In genomic region chr10:49752584-49752983, GRCh38 we compare ENCODE assay signal across 23 cellular contexts. TPM values are rescaled to one million over a fixed set of nuclear protein-coding genes. Genes with fewer than 3 reads are reported as not detected.
DNase-seq lines count a peak whose midpoint lies in the region; ATAC-seq, FAIRE-seq and TF ChIP-seq lines count a peak whose summit lies in the region.
"Had no signal": no experiment of that assay in that cellular context is flagged by ENCODE, and none has a peak within 500 bp of the region (broad histone marks: within the 10 kb centered on the region; RNA-seq: fewer than 3 reads in every experiment).

No MANE protein-coding gene starts in this region.

- H2BK120ac ChIP-seq in neuronal stem cell (ENCODE audit: low read depth, low read length) = no peak overlapping the region

- H3K27me3 Mint-ChIP-seq in endodermal cell (ENCODE audit: insufficient read depth) = no peaks in the 10 kb centered on the region
- H3K27me3 Mint-ChIP-seq in activated T-helper 17 cell treated with anti-CD3 and anti-CD28 coated beads, Interleukin-2, amount 50 U/mL, for 72 hours = peaks cover 11% of the 10 kb centered on the region

- no peak overlapping the region for H3K4ac ChIP-seq in neuronal stem cell (ENCODE audit: low read length)

- H2AK5ac ChIP-seq in neuronal stem cell (ENCODE audit: low read depth, low read length) = no peak overlapping the region

- ATAC-seq in GM18861 (IDR thresholded peaks at IDR 0.05; ENCODE audit: unreplicated experiment) = no peak
- no peak for ATAC-seq in Right ventricle myocardium superior (ENCODE audit: poor library complexity)
- no peak for ATAC-seq in activated T-helper 17 cell treated with anti-CD3 and anti-CD28 coated beads, Interleukin-2, amount 50 U/mL, for 72 hours (replicated peaks)
- ATAC-seq: A549 had no signal

- H3K36me3 ChIP-seq in endodermal cell (ENCODE audit: control insufficient read depth, insufficient read depth, low read length) (no peaks in the 10 kb centered on the region), neuronal stem cell (replicated peaks in 1 of 2; ENCODE audit: control insufficient read depth in 2 of 2, insufficient read depth in 2 of 2, low read length in 2 of 2) (no peaks in the 10 kb centered on the region)
- H3K36me3 ChIP-seq: BLaER1 treated with 17β-estradiol and CSF1 and Interleukin-3, amounts not matched to agents 10 nM and 100 nM had no signal

- H4K8ac ChIP-seq in neuronal stem cell (ENCODE audit: low read depth, low read length) = no peak overlapping the region

- peak overlapping the region; percentile 66 for H3K14ac ChIP-seq in neuronal stem cell (ENCODE audit: low read length)

- H3K4me2 ChIP-seq in neuronal stem cell (ENCODE audit: insufficient read depth, low read length, poor library complexity, severe bottlenecking) = no peak overlapping the region
- H3K4me2 ChIP-seq: A549; BLaER1 treated with 17β-estradiol and CSF1 and Interleukin-3, amounts not matched to agents 10 nM and 100 nM had no signal

- no peak overlapping the region for H2AFZ ChIP-seq in neuronal stem cell (ENCODE audit: low read length)

- no peak overlapping the region for H2BK15ac ChIP-seq in neuronal stem cell (ENCODE audit: low read length)

- no peak overlapping the region for H3K23ac ChIP-seq in neuronal stem cell (ENCODE audit: low read depth, low read length, poor library complexity)

- H3K9me3 Mint-ChIP-seq in endodermal cell = no peaks in the 10 kb centered on the region
- no peaks in the 10 kb centered on the region for H3K9me3 Mint-ChIP-seq in activated T-helper 17 cell treated with anti-CD3 and anti-CD28 coated beads, Interleukin-2, amount 50 U/mL, for 72 hours
- H3K9me3 Mint-ChIP-seq: CD4-positive, alpha-beta T cell; CD8-positive, alpha-beta memory T cell had no signal

- no peak overlapping the region for H2BK5ac ChIP-seq in neuronal stem cell (ENCODE audit: low read length)

- H3K27ac ChIP-seq in endodermal cell (ENCODE audit: low read depth, low read length) (no peak overlapping the region), neuronal stem cell (replicated peaks; ENCODE audit: low read length) (no peak overlapping the region)
- H3K27ac ChIP-seq: A549; BLaER1 treated with 17β-estradiol and CSF1 and Interleukin-3, amounts not matched to agents 10 nM and 100 nM had no signal

- H3K9me3 ChIP-seq in endodermal cell (ENCODE audit: control insufficient read depth, low read length) (no peaks in the 10 kb centered on the region), neuronal stem cell (replicated peaks in 1 of 2; ENCODE audit: control insufficient read depth in 2 of 2, insufficient read depth in 1 of 2, low read depth in 1 of 2, low read length in 2 of 2) (no peaks in the 10 kb centered on the region)
- H3K9me3 ChIP-seq: A549; BE2C; BLaER1 treated with 17β-estradiol and CSF1 and Interleukin-3, amounts not matched to agents 10 nM and 100 nM had no signal

- H3K4me1 ChIP-seq in endodermal cell (ENCODE audit: control insufficient read depth, insufficient read depth, low read length) (peaks cover 6% of the 10 kb centered on the region), neuronal stem cell (ENCODE audit: control insufficient read depth in 2 of 2, insufficient read depth in 1 of 2, low read depth in 1 of 2, low read length in 2 of 2) (no peaks in the 10 kb centered on the region)
- H3K4me1 ChIP-seq: A549; BLaER1 treated with 17β-estradiol and CSF1 and Interleukin-3, amounts not matched to agents 10 nM and 100 nM had no signal

- no peak overlapping the region for H3K9ac ChIP-seq in endodermal cell (ENCODE audit: extremely low read depth, low read length, poor library complexity, severe bottlenecking)
- H3K9ac ChIP-seq in neuronal stem cell (ENCODE audit: low read depth, low read length, poor library complexity) = no peak overlapping the region
- H3K9ac ChIP-seq: BLaER1 treated with 17β-estradiol and CSF1 and Interleukin-3, amounts not matched to agents 10 nM and 100 nM had no signal

- H3K36me3 Mint-ChIP-seq in endodermal cell (ENCODE audit: low read depth) = no peaks in the 10 kb centered on the region
- H3K36me3 Mint-ChIP-seq in activated T-helper 17 cell treated with anti-CD3 and anti-CD28 coated beads, Interleukin-2, amount 50 U/mL, for 72 hours (ENCODE audit: low read depth) = no peaks in the 10 kb centered on the region
- H3K36me3 Mint-ChIP-seq: CD14-positive monocyte; CD8-positive, alpha-beta memory T cell had no signal

- no peak overlapping the region for H4K91ac ChIP-seq in neuronal stem cell (ENCODE audit: low read depth, low read length, poor library complexity)

- no peak overlapping the region for H3K27ac Mint-ChIP-seq in endodermal cell
- H3K27ac Mint-ChIP-seq in activated T-helper 17 cell treated with anti-CD3 and anti-CD28 coated beads, Interleukin-2, amount 50 U/mL, for 72 hours = no peak overlapping the region
- H3K27ac Mint-ChIP-seq: CD14-positive monocyte; CD4-positive, alpha-beta T cell; CD8-positive, alpha-beta memory T cell had no signal

- H3K27me3 ChIP-seq in endodermal cell (ENCODE audit: control insufficient read depth, insufficient read depth, low read length, poor library complexity, severe bottlenecking) (no peaks in the 10 kb centered on the region), neuronal stem cell (ENCODE audit: control insufficient read depth in 3 of 3, insufficient read depth in 3 of 3, low read depth in 1 of 3, low read length in 3 of 3) (no peaks in the 10 kb centered on the region)
- H3K27me3 ChIP-seq: BE2C; BLaER1 treated with 17β-estradiol and CSF1 and Interleukin-3, amounts not matched to agents 10 nM and 100 nM had no signal

- no peak overlapping the region for H3K18ac ChIP-seq in neuronal stem cell (ENCODE audit: low read length)

- H2BK12ac ChIP-seq in neuronal stem cell (ENCODE audit: low read length) = no peak overlapping the region

- TF ChIP-seq CTCF in D721Med (IDR thresholded peaks at IDR 0.05; ENCODE audit: insufficient read depth, missing control alignments) (no peak), endodermal cell (conservative IDR thresholded peaks at IDR 0.05) (no peak)

- peaks cover 9% of the 10 kb centered on the region for H3K4me1 Mint-ChIP-seq in endodermal cell
- H3K4me1 Mint-ChIP-seq in activated T-helper 17 cell treated with anti-CD3 and anti-CD28 coated beads, Interleukin-2, amount 50 U/mL, for 72 hours = no peaks in the 10 kb centered on the region
- H3K4me1 Mint-ChIP-seq: CD14-positive monocyte; CD8-positive, alpha-beta memory T cell had no signal

- no peak overlapping the region for H3K4me3 Mint-ChIP-seq in endodermal cell
- no peak overlapping the region for H3K4me3 Mint-ChIP-seq in activated T-helper 17 cell treated with anti-CD3 and anti-CD28 coated beads, Interleukin-2, amount 50 U/mL, for 72 hours
- H3K4me3 Mint-ChIP-seq: CD14-positive monocyte; CD4-positive, alpha-beta T cell; CD8-positive, alpha-beta memory T cell had no signal

- 97 to 100% methylated on average over 4 to 7 of the region's 7 CpGs for WGBS in endodermal cell (ENCODE audit: insufficient coverage in 1 of 2, insufficient read length in 1 of 2), 2 experiments
- no CpG with 5 or more reads among the region's 7 CpGs for WGBS in neuronal stem cell (ENCODE audit: extremely low coverage in 2 of 2, insufficient read length in 2 of 2, insufficient replicate concordance in 1 of 2), 2 donors

- intact Hi-C loops in Right ventricle myocardium superior (cut with DNase I) = no loop called here

- FAIRE-seq in D721Med (lab: Jason Lieb, UNC) = no peak
- FAIRE-seq: A549, GM12891, GM18507, H54 had no signal

- DNase-seq in D721Med (ENCODE audit: insufficient read length, low spot score) (peak; percentile 5), endodermal cell (peak; percentile 17), neuronal stem cell (ENCODE audit: low spot score) (no peak), Right ventricle myocardium superior (no peak)
- DNase-seq: 8988T; ACHN; AML-193; BE2C; CD4-positive, alpha-beta T cell; CD8-positive, alpha-beta memory T cell; DMS53; DMS79 treated with DMSO at 0.1 percent for 48 hours; GF-D8; GOT3; HCEC 1CT had no signal

- H3K4me3 ChIP-seq in endodermal cell (ENCODE audit: low read length) (no peak overlapping the region), neuronal stem cell (ENCODE audit: low read length in 2 of 2) (no peak overlapping the region)
- H3K4me3 ChIP-seq: A549; BLaER1 treated with 17β-estradiol and CSF1 and Interleukin-3, amounts not matched to agents 10 nM and 100 nM had no signal

- H3K79me1 ChIP-seq in neuronal stem cell (ENCODE audit: low read depth, low read length) = no peaks in the 10 kb centered on the region

RNA-seq across cellular contexts. Expression of gene OGDHL, which starts 9.5 kb away (rescaled TPM):
- total RNA-seq in endodermal cell (10 to 100 TPM; 13.0 to 14.6 TPM), Right ventricle myocardium superior (1.8 TPM)
- 7.3 TPM for polyA plus RNA-seq in endodermal cell (2013, experiment 1 of 2)
- polyA plus RNA-seq in endodermal cell (2013, experiment 2 of 2) = 5.5 TPM
- 0.24 TPM for polyA plus RNA-seq in neuronal stem cell (2013, experiment 1 of 2)
- 0.24 TPM for polyA plus RNA-seq in neuronal stem cell (2013, experiment 2 of 2)
- total RNA-seq in activated T-helper 17 cell treated with anti-CD3 and anti-CD28 coated beads, Interleukin-2, amount 50 U/mL, for 72 hours = 1 to 10 TPM in 1 of 2 donors, under 1 TPM in 1; 0.21 to 1.6 TPM
- total RNA-seq: CD4-positive, alpha-beta T cell had no signal
- polyA plus RNA-seq: CD14-positive monocyte; CD8-positive, alpha-beta memory T cell had no signal

Comparison
In these comparisons a context has a peak if more than half of its experiments do, and no peak if none do; other contexts are left out.
1. DNase-seq: peak in D721Med (single experiment) and endodermal cell (single experiment); none in neuronal stem cell (single experiment) and Right ventricle myocardium superior (single experiment).